9 cellular contexts compared by ENCODE assay signal in the genomic region with DNA sequence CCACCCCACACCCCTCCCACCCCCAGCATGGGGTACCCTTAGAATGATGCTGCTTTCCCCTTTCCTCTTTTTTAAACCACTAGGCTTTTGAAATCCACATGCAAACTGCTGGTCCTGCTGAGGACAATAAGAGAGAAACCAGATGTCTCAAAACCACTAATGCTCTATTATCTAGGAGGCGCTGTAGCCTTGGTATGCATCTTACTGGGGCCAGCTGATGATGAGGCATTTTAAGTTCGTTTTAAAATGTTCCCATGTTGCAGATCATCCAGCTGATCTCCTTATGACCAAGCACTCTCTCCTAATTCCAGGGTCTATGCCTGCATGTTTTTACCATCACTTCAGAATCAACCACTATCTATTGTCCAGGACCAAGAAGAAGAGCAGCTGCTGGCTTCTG. TPM values are rescaled to one million over a fixed set of nuclear protein-coding genes. Genes with fewer than 3 reads are reported as not detected.
A peak's percentile ranks its signal among the peaks of the same experiment; 100 is the strongest.
DNase-seq lines count a peak whose midpoint lies in the region; ATAC-seq and TF ChIP-seq lines count a peak whose summit lies in the region.
"Had no signal": no experiment of that assay in that cellular context is flagged by ENCODE, and none has a peak within 500 bp of the region (broad histone marks: within the 10 kb centered on the region; RNA-seq: fewer than 3 reads in every experiment).

No MANE protein-coding gene starts in this region.

- H3K27ac Mint-ChIP-seq in activated naive CD8-positive, alpha-beta T cell treated with anti-CD3 and anti-CD28 coated beads, Interleukin-2, amount 10 ng/mL, durations not matched to agents 7 days and 5 days: peak overlapping the region; percentile 69
- H3K27ac Mint-ChIP-seq in nephron progenitor cell: no peak overlapping the region

- ATAC-seq in activated naive CD8-positive, alpha-beta T cell treated with anti-CD3 and anti-CD28 coated beads, Interleukin-2, amount 10 ng/mL, durations not matched to agents 7 days and 5 days (ENCODE audit: low read depth): no peak
- no peak for ATAC-seq in HG02973 (IDR thresholded peaks at IDR 0.05; ENCODE audit: unreplicated experiment)
- ATAC-seq in GM18873 (IDR thresholded peaks at IDR 0.05; ENCODE audit: low FRiP score, unreplicated experiment): no peak

- DNase-seq in NCI-H82 (lab: John Stamatoyannopoulos, UW) (peak; percentile 52), NCI-H82 treated with DMSO at 0.1 percent for 48 hours (lab: John Stamatoyannopoulos, UW; ENCODE audit: unreplicated experiment) (no peak), LHCN-M2 (ENCODE audit: low read depth) (peak; percentile 29), nephron progenitor cell (no peak), NCI-H2107 treated with DMSO at 0.1 percent for 48 hours (lab: John Stamatoyannopoulos, UW; ENCODE audit: unreplicated experiment) (no peak)
- no peak for DNase-seq in activated naive CD8-positive, alpha-beta T cell treated with anti-CD3 and anti-CD28 coated beads, Interleukin-2, amount 10 ng/mL, durations not matched to agents 7 days and 5 days
- DNase-seq: esophagus squamous epithelium had no signal

- H3K9me3 Mint-ChIP-seq in activated naive CD8-positive, alpha-beta T cell treated with anti-CD3 and anti-CD28 coated beads, Interleukin-2, amount 10 ng/mL, durations not matched to agents 7 days and 5 days: no peaks in the 10 kb centered on the region
- no peaks in the 10 kb centered on the region for H3K9me3 Mint-ChIP-seq in nephron progenitor cell

- POLR2A ChIA-PET in activated naive CD8-positive, alpha-beta T cell treated with anti-CD3 and anti-CD28 coated beads, Interleukin-2, amount 10 ng/mL, durations not matched to agents 7 days and 5 days (lab: Charles Lee): interaction anchor here (2.6 kb wide), 1 partner anchor 141 kb away, joined by 14 read pairs; a partner anchor contains a TSS

- peaks cover 3% of the 10 kb centered on the region for H3K27me3 Mint-ChIP-seq in activated naive CD8-positive, alpha-beta T cell treated with anti-CD3 and anti-CD28 coated beads, Interleukin-2, amount 10 ng/mL, durations not matched to agents 7 days and 5 days
- peaks cover 20% of the 10 kb centered on the region for H3K27me3 Mint-ChIP-seq in nephron progenitor cell (ENCODE audit: low read depth, poor library complexity)

- TF ChIP-seq CTCF in nephron progenitor cell (IDR thresholded peaks at IDR 0.05): no peak

- H3K4me3 Mint-ChIP-seq in activated naive CD8-positive, alpha-beta T cell treated with anti-CD3 and anti-CD28 coated beads, Interleukin-2, amount 10 ng/mL, durations not matched to agents 7 days and 5 days: peak overlapping the region; percentile 90
- peak overlapping the region; percentile 91 for H3K4me3 Mint-ChIP-seq in nephron progenitor cell

- H3K4me1 Mint-ChIP-seq in activated naive CD8-positive, alpha-beta T cell treated with anti-CD3 and anti-CD28 coated beads, Interleukin-2, amount 10 ng/mL, durations not matched to agents 7 days and 5 days: peaks cover 31% of the 10 kb centered on the region
- H3K4me1 Mint-ChIP-seq in nephron progenitor cell: peaks cover 17% of the 10 kb centered on the region

- H3K36me3 Mint-ChIP-seq in activated naive CD8-positive, alpha-beta T cell treated with anti-CD3 and anti-CD28 coated beads, Interleukin-2, amount 10 ng/mL, durations not matched to agents 7 days and 5 days: no peaks in the 10 kb centered on the region
- H3K36me3 Mint-ChIP-seq in nephron progenitor cell (ENCODE audit: low read depth): no peaks in the 10 kb centered on the region

RNA-seq across cellular contexts. Expression of a gene that starts 1.3 kb away (rescaled TPM):
- total RNA-seq in LHCN-M2 (2014; rRNA removed): not detected in 2 replicates
- polyA plus RNA-seq in LHCN-M2 (2012): 0.21 TPM
- 1 to 10 TPM in 1 of 2 experiments, under 1 TPM in 1; 0.57 to 1.7 TPM for total RNA-seq in activated naive CD8-positive, alpha-beta T cell treated with anti-CD3 and anti-CD28 coated beads, Interleukin-2, amount 10 ng/mL, durations not matched to agents 7 days and 5 days

RNA-seq across cellular contexts. Expression of a gene that starts 20.0 kb away (rescaled TPM):
- 40.8 and 58.8 TPM in 2 replicates for total RNA-seq in LHCN-M2 (2014; rRNA removed)
- polyA plus RNA-seq in LHCN-M2 (2012): 115 TPM
- 1 to 10 TPM in 1 of 2 experiments, under 1 TPM in 1; 0.69 to 1.0 TPM for total RNA-seq in activated naive CD8-positive, alpha-beta T cell treated with anti-CD3 and anti-CD28 coated beads, Interleukin-2, amount 10 ng/mL, durations not matched to agents 7 days and 5 days

Comparison
In these comparisons a context has a peak if more than half of its experiments do, and no peak if none do; other contexts are left out.
1. DNase-seq: peak in NCI-H82 (single experiment) and LHCN-M2 (single experiment); none in NCI-H82 treated with DMSO at 0.1 percent for 48 hours (single experiment), activated naive CD8-positive, alpha-beta T cell treated with anti-CD3 and anti-CD28 coated beads, Interleukin-2, amount 10 ng/mL, durations not matched to agents 7 days and 5 days (single experiment), nephron progenitor cell (single experiment) and NCI-H2107 treated with DMSO at 0.1 percent for 48 hours (single experiment).
2. RNA of a gene that starts 20.0 kb away (total RNA-seq): 40.8 to 58.8 TPM in LHCN-M2; 0.69 to 1.0 TPM in activated naive CD8-positive, alpha-beta T cell treated with anti-CD3 and anti-CD28 coated beads, Interleukin-2, amount 10 ng/mL, durations not matched to agents 7 days and 5 days; every median in the first group is over 10 times any median in the second.